Comparison of ENCODE assay signal across 8 cellular contexts in genomic region chr6:142913511-142914047, GRCh38. TPM values are rescaled to one million over a fixed set of nuclear protein-coding genes. Genes with fewer than 3 reads are reported as not detected.
A peak's percentile ranks its signal among the peaks of the same experiment; 100 is the strongest.
DNase-seq lines count a peak whose midpoint lies in the region; ATAC-seq and TF ChIP-seq lines count a peak whose summit lies in the region.

No MANE protein-coding gene starts in this region.

- no peaks in the 10 kb centered on the region for H3K4me1 Mint-ChIP-seq in type B pancreatic cell (ENCODE audit: unreplicated experiment)

- DNase-seq in GM12865 (ENCODE audit: low read depth) (peak; percentile 94), NB4 (ENCODE audit: low read depth) (peak; percentile 60), type B pancreatic cell (ENCODE audit: extremely low spot score, unreplicated experiment) (no peak), DMS153 (lab: John Stamatoyannopoulos, UW) (no peak), HUDEP-2 (lab: John Stamatoyannopoulos, UW; ENCODE audit: unreplicated experiment in 76 of 76) (no peak)
- peak; percentile 55 for DNase-seq in activated effector memory CD4-positive, alpha-beta T cell treated with Interleukin-2 at 50 U/mL for 16 hours
- DNase-seq in stimulated activated CD8-positive, alpha-beta memory T cell treated with anti-CD3 and anti-CD28 coated beads, Interleukin-12 subunit alpha, Interleukin-12 subunit beta, amount 100 ng/mL, for 1 hour (ENCODE audit: low read depth), result peak; percentile 57

- no peak overlapping the region for H3K27ac Mint-ChIP-seq in type B pancreatic cell

- H3K4me3 ChIP-seq in GM12865 (ENCODE audit: low read depth, low read length), result peak overlapping the region; percentile 32
- H3K4me3 ChIP-seq in NB4 (ENCODE audit: low read depth, low read length), result no peak overlapping the region

- TF ChIP-seq CTCF in GM12865 (IDR thresholded peaks at IDR 0.05; ENCODE audit: insufficient read depth, low read depth, low read length, missing control alignments) (peak; percentile 40), NB4 (IDR thresholded peaks at IDR 0.05; ENCODE audit: low read depth, low read length) (no peak), type B pancreatic cell (conservative IDR thresholded peaks at IDR 0.05) (no peak)

- H3K9me3 Mint-ChIP-seq in type B pancreatic cell, result peaks cover 9% of the 10 kb centered on the region

- H3K27me3 Mint-ChIP-seq in type B pancreatic cell, result no peaks in the 10 kb centered on the region

- H3K4me3 Mint-ChIP-seq in type B pancreatic cell, result no peak overlapping the region

- peaks cover 17% of the 10 kb centered on the region for H3K36me3 Mint-ChIP-seq in type B pancreatic cell

- TF ChIP-seq POLR2A in NB4 (IDR thresholded peaks at IDR 0.05; ENCODE audit: extremely low read depth, insufficient read length), result no peak

- ATAC-seq in GM21717 (IDR thresholded peaks at IDR 0.05; ENCODE audit: unreplicated experiment), result peak; percentile 95

RNA-seq across cellular contexts. Expression of gene HIVEP2, which starts 31.4 kb away (rescaled TPM):
- 12.3 and 34.1 TPM in 2 replicates for total RNA-seq in type B pancreatic cell (ENCODE audit: low replicate concordance)

Comparison
In these comparisons a context has a peak if more than half of its experiments do, and no peak if none do; other contexts are left out.
1. DNase-seq: peak in GM12865 (single experiment), NB4 (single experiment), activated effector memory CD4-positive, alpha-beta T cell treated with Interleukin-2 at 50 U/mL for 16 hours (single experiment) and stimulated activated CD8-positive, alpha-beta memory T cell treated with anti-CD3 and anti-CD28 coated beads, Interleukin-12 subunit alpha, Interleukin-12 subunit beta, amount 100 ng/mL, for 1 hour (single experiment); none in type B pancreatic cell (single experiment), DMS153 (single experiment) and HUDEP-2 (0 of 76).